ENCODE assay signal across 2 cellular contexts in genomic region chr3:120901716-120902115, GRCh38. TPM values are rescaled to one million over a fixed set of nuclear protein-coding genes. Genes with fewer than 3 reads are reported as not detected.
"Had no signal": no experiment of that assay in that cellular context is flagged by ENCODE, and none has a peak within 500 bp of the region (broad histone marks: within the 10 kb centered on the region; RNA-seq: fewer than 3 reads in every experiment).

No MANE protein-coding gene starts in this region.

RNA-seq across cellular contexts. Expression of gene STXBP5L, which starts 6.3 kb away (rescaled TPM):
- total RNA-seq: subcutaneous adipose tissue, upper lobe of right lung had no signal
